ENCODE assay signal across 8 cellular contexts in genomic region chr16:54928016-54928356, GRCh38. TPM values are rescaled to one million over a fixed set of nuclear protein-coding genes. Genes with fewer than 3 reads are reported as not detected.
DNase-seq lines count a peak whose midpoint lies in the region; ATAC-seq and FAIRE-seq lines count a peak whose summit lies in the region.

No MANE protein-coding gene starts in this region.

- FAIRE-seq in small intestine (lab: Jason Lieb, UNC), result no peak

- peaks cover 62% of the 10 kb centered on the region for H3K27me3 Mint-ChIP-seq in activated naive CD8-positive, alpha-beta T cell treated with anti-CD3 and anti-CD28 coated beads, Interleukin-2, amount 10 ng/mL, durations not matched to agents 7 days and 5 days

- POLR2A ChIA-PET in activated naive CD8-positive, alpha-beta T cell treated with anti-CD3 and anti-CD28 coated beads, Interleukin-2, amount 10 ng/mL, durations not matched to agents 7 days and 5 days (lab: Charles Lee), result no interaction called here

- H3K9me3 Mint-ChIP-seq in activated naive CD8-positive, alpha-beta T cell treated with anti-CD3 and anti-CD28 coated beads, Interleukin-2, amount 10 ng/mL, durations not matched to agents 7 days and 5 days, result peaks cover 1% of the 10 kb centered on the region

- H3K27ac Mint-ChIP-seq in activated naive CD8-positive, alpha-beta T cell treated with anti-CD3 and anti-CD28 coated beads, Interleukin-2, amount 10 ng/mL, durations not matched to agents 7 days and 5 days, result peak overlapping the region; percentile 79

- no peak overlapping the region for H3K4me3 ChIP-seq in small intestine (ENCODE audit: low read depth in 1 of 2, low read length in 2 of 2)

- H3K4me1 Mint-ChIP-seq in activated naive CD8-positive, alpha-beta T cell treated with anti-CD3 and anti-CD28 coated beads, Interleukin-2, amount 10 ng/mL, durations not matched to agents 7 days and 5 days, result peaks cover 24% of the 10 kb centered on the region

- peak; percentile 66 for DNase-seq in DMS53 (lab: John Stamatoyannopoulos, UW)
- peak; percentile 54 for DNase-seq in M059J (ENCODE audit: low read depth)
- no peak for DNase-seq in activated naive CD8-positive, alpha-beta T cell treated with anti-CD3 and anti-CD28 coated beads, Interleukin-2, amount 10 ng/mL, durations not matched to agents 7 days and 5 days
- DNase-seq in left kidney (ENCODE audit: low read depth, low spot score), result peak; percentile 52
- no peak for DNase-seq in GF-D8 (lab: John Stamatoyannopoulos, UW)
- DNase-seq in Ammon's horn (ENCODE audit: low spot score), result no peak
- DNase-seq in small intestine, result no peak

- peaks cover 0 to 8% of the 10 kb centered on the region in 2 donors for H3K4me1 ChIP-seq in small intestine (ENCODE audit: control insufficient read depth in 2 of 2, insufficient read depth in 1 of 2, low read depth in 1 of 2, low read length in 1 of 2)

- 1 to 3% (median 2%) methylated on average over 13 of the region's 13 CpGs for WGBS in small intestine, 3 donors

- peak overlapping the region; percentile 90 for H3K4me3 Mint-ChIP-seq in activated naive CD8-positive, alpha-beta T cell treated with anti-CD3 and anti-CD28 coated beads, Interleukin-2, amount 10 ng/mL, durations not matched to agents 7 days and 5 days

- peaks cover 13 to 30% of the 10 kb centered on the region in 2 donors for H3K27me3 ChIP-seq in small intestine (ENCODE audit: control insufficient read depth in 2 of 2, insufficient read depth in 2 of 2, low read length in 2 of 2)

- peaks cover 1% of the 10 kb centered on the region for H3K36me3 Mint-ChIP-seq in activated naive CD8-positive, alpha-beta T cell treated with anti-CD3 and anti-CD28 coated beads, Interleukin-2, amount 10 ng/mL, durations not matched to agents 7 days and 5 days

- no peak for ATAC-seq in activated naive CD8-positive, alpha-beta T cell treated with anti-CD3 and anti-CD28 coated beads, Interleukin-2, amount 10 ng/mL, durations not matched to agents 7 days and 5 days (ENCODE audit: low read depth)
- ATAC-seq in esophagus mucosa, result no peak

- no peak overlapping the region for H3K27ac ChIP-seq in small intestine (ENCODE audit: low read depth in 1 of 2, low read length in 1 of 2)

- no peaks in the 10 kb centered on the region for H3K9me3 ChIP-seq in small intestine (ENCODE audit: control insufficient read depth, low read depth)

- H3K36me3 ChIP-seq in small intestine (ENCODE audit: control insufficient read depth in 2 of 2, insufficient read depth in 2 of 2, low read length in 2 of 2), result no peaks in the 10 kb centered on the region

RNA-seq across cellular contexts. Expression of gene IRX5, which starts 2.7 kb away (rescaled TPM):
- total RNA-seq in M059J (2014; rRNA removed; shearing (Covaris generic)), result 1.2 and 3.9 TPM in 2 replicates
- total RNA-seq in activated naive CD8-positive, alpha-beta T cell treated with anti-CD3 and anti-CD28 coated beads, Interleukin-2, amount 10 ng/mL, durations not matched to agents 7 days and 5 days, result not detected
- 7.5 TPM for total RNA-seq in esophagus mucosa
- polyA plus RNA-seq in small intestine, result under 1 TPM in 1 of 3 donors, not detected in 2; 0.13 TPM

Comparison
In these comparisons a context has a peak if more than half of its experiments do, and no peak if none do; other contexts are left out.
1. DNase-seq: peak in DMS53 (single experiment), M059J (single experiment) and left kidney (single experiment); none in activated naive CD8-positive, alpha-beta T cell treated with anti-CD3 and anti-CD28 coated beads, Interleukin-2, amount 10 ng/mL, durations not matched to agents 7 days and 5 days (single experiment), GF-D8 (single experiment), Ammon's horn (single experiment) and small intestine (single experiment).